ENCODE assay signal across 24 cellular contexts in the genomic region with DNA sequence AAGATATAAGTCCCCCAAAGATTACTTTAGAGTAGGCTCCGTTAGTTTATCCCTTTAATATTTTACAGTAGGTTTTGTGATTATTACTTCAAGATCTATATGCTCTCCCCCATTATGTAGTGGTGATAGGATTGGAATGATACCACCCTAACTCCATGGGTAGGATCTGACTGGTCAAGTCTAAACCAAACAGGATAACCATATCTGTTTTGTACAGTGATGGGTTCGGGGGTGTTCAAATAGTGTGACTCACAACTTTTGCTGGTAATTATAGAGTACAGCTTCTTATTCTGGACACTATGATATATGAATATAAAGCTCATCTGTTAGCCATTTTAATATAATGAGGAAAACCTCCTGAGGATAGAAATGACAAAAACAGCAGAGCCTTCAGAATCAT.
A peak's percentile ranks its signal among the peaks of the same experiment; 100 is the strongest.
DNase-seq lines count a peak whose midpoint lies in the region; ATAC-seq, FAIRE-seq and TF ChIP-seq lines count a peak whose summit lies in the region.
"Had no signal": no experiment of that assay in that cellular context is flagged by ENCODE, and none has a peak within 500 bp of the region (broad histone marks: within the 10 kb centered on the region; RNA-seq: fewer than 3 reads in every experiment).

No MANE protein-coding gene starts in this region.

- no peak for TF ChIP-seq EP300 in K562 (IDR thresholded peaks at IDR 0.05; ENCODE audit: low read length)

- H3K4me3 ChIP-seq in K562: no peak overlapping the region
- no peak overlapping the region for H3K4me3 ChIP-seq in smooth muscle cell
- H3K4me3 ChIP-seq: MG63, PC-9 had no signal

- H2AFZ ChIP-seq in K562 (ENCODE audit: low read depth, low read length): no peak overlapping the region
- no peak overlapping the region for H2AFZ ChIP-seq in smooth muscle cell (ENCODE audit: low read depth)
- H2AFZ ChIP-seq: PC-9 had no signal

- no TSS peak for BruUV-seq in K562 (replicated peaks; lab: Mats Ljungman, UMichigan)

- CTCF ChIA-PET in K562 (lab: Yijun Ruan, JAX; ENCODE audit: low intra/inter-chr PET ratio): no interaction called here

- no peak for ATAC-seq in activated T-cell treated with anti-CD3 and anti-CD28 coated beads, Interleukin-2, amount 50 U/mL, for 4 hours
- ATAC-seq in K562: no peak
- ATAC-seq: CD8-positive, alpha-beta T cell; Right ventricle myocardium inferior had no signal

- H3K9me3 ChIP-seq in K562 (replicated peaks; ENCODE audit: control insufficient read depth, insufficient read depth, low read depth, low read length) (no peaks in the 10 kb centered on the region), smooth muscle cell (replicated peaks; ENCODE audit: low read depth) (no peaks in the 10 kb centered on the region)
- H3K9me3 ChIP-seq: MG63 had no signal

- in situ Hi-C loops in K562 (cut with MboI): no loop called here

- no peaks in the 10 kb centered on the region for H3K27me3 ChIP-seq in K562 (ENCODE audit: control insufficient read depth in 2 of 2, insufficient read depth in 2 of 2, low read length in 2 of 2)
- no peaks in the 10 kb centered on the region for H3K27me3 ChIP-seq in smooth muscle cell (ENCODE audit: low read depth)
- H3K27me3 ChIP-seq: MG63 had no signal

- peak overlapping the region; percentile 72 for H3K4me3 Mint-ChIP-seq in T-helper 2 cell treated with Interferon-gamma antibody and Interleukin-4, amounts not matched to agents 5 μg/mL and 100 μg/mL, for 36 hours
- H3K4me3 Mint-ChIP-seq in activated T-cell treated with anti-CD3 and anti-CD28 coated beads, Interleukin-2, amount 50 U/mL, for 4 hours: peak overlapping the region; percentile 19
- H3K4me3 Mint-ChIP-seq: B cell; CD8-positive, alpha-beta T cell had no signal

- intact Hi-C loops in K562 (cut with micrococcal nuclease): no loop called here

- H3F3A ChIP-seq in smooth muscle cell (ENCODE audit: low read depth): no peaks in the 10 kb centered on the region

- H3K4me2 ChIP-seq in K562 (ENCODE audit: insufficient read depth, low read length): no peak overlapping the region
- no peak overlapping the region for H3K4me2 ChIP-seq in smooth muscle cell
- H3K4me2 ChIP-seq: PC-9 had no signal

- FAIRE-seq in K562 (lab: Jason Lieb, UNC): peak; percentile 19
- FAIRE-seq: H1 had no signal

- H4K20me1 ChIP-seq in K562 (replicated peaks; ENCODE audit: control insufficient read depth, insufficient read depth, low read length) (no peaks in the 10 kb centered on the region), smooth muscle cell (ENCODE audit: low read depth) (no peaks in the 10 kb centered on the region)

- no peak for DNase-seq in T-helper 2 cell treated with Interferon-gamma antibody and Interleukin-4, amounts not matched to agents 5 μg/mL and 100 μg/mL, for 36 hours (ENCODE audit: low spot score)
- DNase-seq in T-helper 2 cell (no peak), activated T-cell treated with anti-CD3 and anti-CD28 coated beads for 4 hours (no peak), NCI-H69 (lab: John Stamatoyannopoulos, UW) (peak; percentile 4), K562 (ENCODE audit: extremely low read depth in 1 of 4, low spot score in 3 of 4) (peak in 2 of 4 experiments; percentile 11 to 13), smooth muscle cell (lab: John Stamatoyannopoulos, UW; ENCODE audit: unreplicated experiment) (no peak)
- no peak for DNase-seq in activated T-cell treated with anti-CD3 and anti-CD28 coated beads, Interleukin-2, amount 50 U/mL, for 4 hours
- DNase-seq: Calu3; CD8-positive, alpha-beta T cell; DMS79 treated with DMSO at 0.1 percent for 48 hours; GF-D8; HCEC 1CT; KG1; MG63; NCI-H1105 treated with DMSO at 0.1 percent for 48 hours; NCI-H2029; NCI-H446; NCI-H526; PC-9 had no signal

- H3K27me3 Mint-ChIP-seq in T-helper 2 cell treated with Interferon-gamma antibody and Interleukin-4, amounts not matched to agents 5 μg/mL and 100 μg/mL, for 36 hours (ENCODE audit: low read depth): no peaks in the 10 kb centered on the region
- H3K27me3 Mint-ChIP-seq in activated T-cell treated with anti-CD3 and anti-CD28 coated beads, Interleukin-2, amount 50 U/mL, for 4 hours (ENCODE audit: low read depth): no peaks in the 10 kb centered on the region
- H3K27me3 Mint-ChIP-seq: B cell had no signal

- no peaks in the 10 kb centered on the region for H3K9me3 Mint-ChIP-seq in T-helper 2 cell treated with Interferon-gamma antibody and Interleukin-4, amounts not matched to agents 5 μg/mL and 100 μg/mL, for 36 hours
- H3K9me3 Mint-ChIP-seq in activated T-cell treated with anti-CD3 and anti-CD28 coated beads, Interleukin-2, amount 50 U/mL, for 4 hours: no peaks in the 10 kb centered on the region
- H3K9me3 Mint-ChIP-seq: CD8-positive, alpha-beta T cell had no signal

- no peak for TF ChIP-seq CTCF in K562 (IDR thresholded peaks at IDR 0.05 in 2 of 3, conservative IDR thresholded peaks at IDR 0.05 in 1 of 3; ENCODE audit: insufficient read depth in 2 of 3, low read depth in 1 of 3, low read length in 3 of 3)
- TF ChIP-seq CTCF in smooth muscle cell (IDR thresholded peaks at IDR 0.05; ENCODE audit: borderline replicate concordance, insufficient read depth, poor library complexity, severe bottlenecking): no peak

- POLR2A ChIA-PET in K562 (lab: Yijun Ruan, JAX): no interaction called here

- peaks cover 10% of the 10 kb centered on the region for H3K36me3 Mint-ChIP-seq in T-helper 2 cell treated with Interferon-gamma antibody and Interleukin-4, amounts not matched to agents 5 μg/mL and 100 μg/mL, for 36 hours (ENCODE audit: low read depth)
- H3K36me3 Mint-ChIP-seq in activated T-cell treated with anti-CD3 and anti-CD28 coated beads, Interleukin-2, amount 50 U/mL, for 4 hours (ENCODE audit: insufficient read depth): peaks cover 24% of the 10 kb centered on the region
- H3K36me3 Mint-ChIP-seq: CD8-positive, alpha-beta T cell had no signal

- H3K4me1 Mint-ChIP-seq in T-helper 2 cell treated with Interferon-gamma antibody and Interleukin-4, amounts not matched to agents 5 μg/mL and 100 μg/mL, for 36 hours (ENCODE audit: low read depth): peaks cover 75% of the 10 kb centered on the region
- H3K4me1 Mint-ChIP-seq in activated T-cell treated with anti-CD3 and anti-CD28 coated beads, Interleukin-2, amount 50 U/mL, for 4 hours (ENCODE audit: low read depth): peaks cover 29% of the 10 kb centered on the region
- H3K4me1 Mint-ChIP-seq: B cell had no signal

- no peaks in the 10 kb centered on the region for H3K79me2 ChIP-seq in K562 (ENCODE audit: control insufficient read depth, insufficient read depth, low read length)
- no peaks in the 10 kb centered on the region for H3K79me2 ChIP-seq in smooth muscle cell (ENCODE audit: low read depth)

- H3K9ac ChIP-seq in K562 (ENCODE audit: insufficient read depth in 1 of 2, low read depth in 2 of 2, low read length in 2 of 2) (no peak overlapping the region), smooth muscle cell (ENCODE audit: low read depth) (no peak overlapping the region)

- no peak for TF ChIP-seq POLR2A in K562 (conservative IDR thresholded peaks at IDR 0.05)

- H3K9me1 ChIP-seq in K562 (ENCODE audit: control insufficient read depth, insufficient read depth, low read length): no peaks in the 10 kb centered on the region

- no peak for TF ChIP-seq RAD21 in K562 (CRISPR knock-in tag; conservative IDR thresholded peaks at IDR 0.05 in 1 of 2, IDR thresholded peaks at IDR 0.05 in 1 of 2)

- H3K27ac ChIP-seq in K562 (ENCODE audit: extremely low read depth, low read depth, low read length) (no peak overlapping the region), smooth muscle cell (ENCODE audit: low read depth) (no peak overlapping the region)
- H3K27ac ChIP-seq: 22Rv1, C4-2B, PC-9 had no signal

- H3K36me3 ChIP-seq in K562 (ENCODE audit: control insufficient read depth, insufficient read depth, low read length) (no peaks in the 10 kb centered on the region), smooth muscle cell (ENCODE audit: low read depth) (no peaks in the 10 kb centered on the region)
- H3K36me3 ChIP-seq: MG63 had no signal

- H3K27ac Mint-ChIP-seq in T-helper 2 cell treated with Interferon-gamma antibody and Interleukin-4, amounts not matched to agents 5 μg/mL and 100 μg/mL, for 36 hours: peak overlapping the region; percentile 81
- H3K27ac Mint-ChIP-seq: B cell; CD8-positive, alpha-beta T cell had no signal

- 15% methylated on average over 2 of the region's 2 CpGs for WGBS in K562 (ENCODE audit: insufficient coverage, low coverage, missing lambda C conversion rate)
- 52% methylated on average over 2 of the region's 2 CpGs for WGBS in smooth muscle cell (ENCODE audit: low lambda C conversion rate)

- H3K4me1 ChIP-seq in K562 (replicated peaks in 1 of 2; ENCODE audit: control insufficient read depth in 2 of 2, insufficient read depth in 2 of 2, low read length in 2 of 2) (no peaks in the 10 kb centered on the region), smooth muscle cell (ENCODE audit: low read depth) (no peaks in the 10 kb centered on the region)

TF ChIP-seq in K562, 482 proteins besides CTCF, POLR2A, EP300 and RAD21:
- TF ChIP-seq ZNF165 (CRISPR knock-in tag; IDR thresholded peaks at IDR 0.05; ENCODE audit: borderline replicate concordance): no peak
- TF ChIP-seq CBFA2T3 (IDR thresholded peaks at IDR 0.05): peak; percentile 32; the same call in 1 of the 2 replicates
- TF ChIP-seq XRCC5 (IDR thresholded peaks at IDR 0.05; ENCODE audit: low read depth, low read length): no peak
- TF ChIP-seq, protein P1, sequence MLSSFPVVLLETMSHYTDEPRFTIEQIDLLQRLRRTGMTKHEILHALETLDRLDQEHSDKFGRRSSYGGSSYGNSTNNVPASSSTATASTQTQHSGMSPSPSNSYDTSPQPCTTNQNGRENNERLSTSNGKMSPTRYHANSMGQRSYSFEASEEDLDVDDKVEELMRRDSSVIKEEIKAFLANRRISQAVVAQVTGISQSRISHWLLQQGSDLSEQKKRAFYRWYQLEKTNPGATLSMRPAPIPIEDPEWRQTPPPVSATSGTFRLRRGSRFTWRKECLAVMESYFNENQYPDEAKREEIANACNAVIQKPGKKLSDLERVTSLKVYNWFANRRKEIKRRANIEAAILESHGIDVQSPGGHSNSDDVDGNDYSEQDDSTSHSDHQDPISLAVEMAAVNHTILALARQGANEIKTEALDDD (IDR thresholded peaks at IDR 0.05): peak; percentile 82; the same call in 1 of the 2 replicates
- TF ChIP-seq MEIS2 (IDR thresholded peaks at IDR 0.05; ENCODE audit: partially characterized antibody): peak; percentile 21
